ENCODE assay signal across 30 cellular contexts in genomic region chr18:66694857-66695256, GRCh38.
"Had no signal": no experiment of that assay in that cellular context is flagged by ENCODE, and none has a peak within 500 bp of the region (broad histone marks: within the 10 kb centered on the region; RNA-seq: fewer than 3 reads in every experiment).

No MANE protein-coding gene starts in this region.

- DNase-seq: activated CD4-positive, alpha-beta memory T cell treated with anti-CD3 and anti-CD28 coated beads for 36 hours; activated CD4-positive, alpha-beta T cell treated with anti-CD3 and anti-CD28 coated beads for 36 hours; activated CD4-positive, alpha-beta T cell treated with anti-CD3 and anti-CD28 coated beads, Interleukin-2, amount 10 ng/mL, durations not matched to agents 24 days and 14 days; activated CD4-positive, CD25-positive, alpha-beta regulatory T cell; activated CD4-positive, CD25-positive, alpha-beta regulatory T cell treated with anti-CD3 and anti-CD28 coated beads, Interleukin-2, amount 50 U/mL, for 72 hours; activated CD8-positive, alpha-beta memory T cell treated with anti-CD3 and anti-CD28 coated beads, Interleukin-2, amount 10 ng/mL, durations not matched to agents 7 days and 5 days; activated CD8-positive, alpha-beta memory T cell treated with anti-CD3 and anti-CD28 coated beads, Interleukin-2, amount 50 U/mL, for 4 hours; activated CD8-positive, alpha-beta T cell treated with anti-CD3 and anti-CD28 coated beads, Interleukin-2, amount 10 ng/mL, durations not matched to agents 7 days and 5 days; activated effector memory CD4-positive, alpha-beta T cell treated with anti-CD3 and anti-CD28 coated beads, Interleukin-2, amount 50 U/mL, for 16 hours; activated naive CD4-positive, alpha-beta T cell treated with anti-CD3 and anti-CD28 coated beads for 36 hours; activated naive CD8-positive, alpha-beta T cell treated with anti-CD3 and anti-CD28 coated beads for 36 hours; activated naive CD8-positive, alpha-beta T cell treated with anti-CD3 and anti-CD28 coated beads, Interleukin-2, amount 50 U/mL, for 24 hours; activated T-cell treated with anti-CD3 and anti-CD28 coated beads, Interleukin-2, amount 50 U/mL, for 1 hour; activated T-cell treated with anti-CD3 and anti-CD28 coated beads, Interleukin-2, amount 50 U/mL, for 48 hours; adrenal gland; amygdala; central memory CD4-positive, alpha-beta T cell; cortex of kidney; dermis blood vessel endothelial cell; effector CD4-positive, alpha-beta T cell; effector memory CD8-positive, alpha-beta T cell; erythroblast; foreskin keratinocyte; head of caudate nucleus; T-helper 2 cell had no signal

- H3K27me3 ChIP-seq: adrenal gland, ascending aorta, breast epithelium, cardiac muscle cell, foreskin keratinocyte, gastroesophageal sphincter had no signal

- H3K36me3 ChIP-seq: adrenal gland, ascending aorta, breast epithelium, cardiac muscle cell, esophagus muscularis mucosa, gastroesophageal sphincter had no signal

- H3K27ac ChIP-seq: adrenal gland, ascending aorta, breast epithelium, cardiac muscle cell, esophagus muscularis mucosa, foreskin keratinocyte, gastroesophageal sphincter had no signal

- H3K9me3 ChIP-seq: adrenal gland, ascending aorta, breast epithelium, esophagus muscularis mucosa, gastroesophageal sphincter had no signal

- H3K4me3 ChIP-seq: adrenal gland, ascending aorta, breast epithelium, cardiac muscle cell, esophagus muscularis mucosa, gastroesophageal sphincter had no signal

- ATAC-seq: activated CD4-positive, alpha-beta T cell treated with anti-CD3 and anti-CD28 coated beads for 36 hours; activated CD8-positive, alpha-beta memory T cell treated with anti-CD3 and anti-CD28 coated beads, Interleukin-2, amount 10 ng/mL, durations not matched to agents 7 days and 5 days; activated CD8-positive, alpha-beta T cell treated with anti-CD3 and anti-CD28 coated beads, Interleukin-2, amount 10 ng/mL, durations not matched to agents 7 days and 5 days; activated naive CD8-positive, alpha-beta T cell treated with anti-CD3 and anti-CD28 coated beads, Interleukin-2, amount 50 U/mL, for 24 hours; effector memory CD8-positive, alpha-beta T cell; foreskin keratinocyte; gastroesophageal sphincter had no signal

- H3K4me1 ChIP-seq: adrenal gland, ascending aorta, breast epithelium, esophagus muscularis mucosa, foreskin keratinocyte, gastroesophageal sphincter had no signal
